ENCODE assay signal across 13 cellular contexts in the genomic region with DNA sequence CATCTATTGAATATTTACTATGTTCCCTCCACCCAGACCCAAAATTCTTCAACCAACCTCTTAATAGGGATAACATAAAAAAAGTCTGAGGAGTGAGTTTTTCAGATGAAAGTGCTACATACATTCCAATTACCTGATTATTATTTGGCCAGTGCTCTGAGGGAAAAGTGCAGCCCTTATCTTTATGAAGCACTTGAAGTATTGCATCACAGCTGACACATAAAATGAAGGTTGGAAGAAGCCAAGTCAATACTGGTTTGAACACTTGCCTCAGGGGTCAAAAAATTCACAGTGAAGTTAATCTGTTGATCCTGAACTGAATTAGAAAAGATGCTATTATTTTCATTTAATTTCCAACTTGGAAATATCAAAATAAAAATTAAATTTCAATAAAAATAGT.
DNase-seq lines count a peak whose midpoint lies in the region; ATAC-seq, FAIRE-seq and TF ChIP-seq lines count a peak whose summit lies in the region.
"Had no signal": no experiment of that assay in that cellular context is flagged by ENCODE, and none has a peak within 500 bp of the region (broad histone marks: within the 10 kb centered on the region; RNA-seq: fewer than 3 reads in every experiment).

No MANE protein-coding gene starts in this region.

- H3K27me3 ChIP-seq in right atrium auricular region: no peaks in the 10 kb centered on the region
- no peaks in the 10 kb centered on the region for H3K27me3 ChIP-seq in small intestine (ENCODE audit: control insufficient read depth in 2 of 2, insufficient read depth in 2 of 2, low read length in 2 of 2)
- H3K27me3 ChIP-seq in gastrocnemius medialis: no peaks in the 10 kb centered on the region
- H3K27me3 ChIP-seq: esophagus squamous epithelium had no signal

- ATAC-seq in Right ventricle myocardium inferior (peak; percentile 58), GM18498 (IDR thresholded peaks at IDR 0.05; ENCODE audit: unreplicated experiment) (no peak), gastrocnemius medialis (no peak)

- TF ChIP-seq CTCF in right atrium auricular region (IDR thresholded peaks at IDR 0.05): no peak
- no peak for TF ChIP-seq CTCF in gastrocnemius medialis (IDR thresholded peaks at IDR 0.05 in 4 of 5, conservative IDR thresholded peaks at IDR 0.05 in 1 of 5)

- intact Hi-C loops in Right ventricle myocardium inferior (cut with DNase I): no loop called here
- intact Hi-C loops in gastrocnemius medialis (cut with DNase I; ENCODE audit: low total_unique reads): no loop called here

- DNase-seq in Right ventricle myocardium inferior (ENCODE audit: missing footprints) (no peak), right atrium auricular region (ENCODE audit: low spot score) (no peak), RPMI7951 (ENCODE audit: low read depth) (peak; percentile 37), small intestine (peak; percentile 87), caudate nucleus (lab: John Stamatoyannopoulos, UW) (no peak), gastrocnemius medialis (no peak)
- DNase-seq: esophagus squamous epithelium, H7, immature natural killer cell, Karpas-422, NCI-H2227 treated with DMSO at 0.1 percent for 48 hours had no signal

- peak overlapping the region in 1 of 2 donors; percentile 10 for H3K27ac ChIP-seq in right atrium auricular region
- no peak overlapping the region for H3K27ac ChIP-seq in small intestine (ENCODE audit: low read depth in 1 of 2, low read length in 1 of 2)
- no peak overlapping the region for H3K27ac ChIP-seq in caudate nucleus (ENCODE audit: low read depth, low read length)
- no peak overlapping the region for H3K27ac ChIP-seq in gastrocnemius medialis
- H3K27ac ChIP-seq: esophagus squamous epithelium had no signal

- H3K4me1 ChIP-seq in right atrium auricular region (peaks cover 0 to 42% of the 10 kb centered on the region in 2 donors), small intestine (ENCODE audit: control insufficient read depth in 2 of 2, insufficient read depth in 1 of 2, low read depth in 1 of 2, low read length in 1 of 2) (peaks cover 0 to 3% of the 10 kb centered on the region in 2 donors), gastrocnemius medialis (peaks cover 26 to 42% of the 10 kb centered on the region in 2 donors)

- no peak for TF ChIP-seq POLR2A in gastrocnemius medialis (IDR thresholded peaks at IDR 0.05)

- H3K9me3 ChIP-seq in right atrium auricular region (no peaks in the 10 kb centered on the region), small intestine (ENCODE audit: control insufficient read depth, low read depth) (no peaks in the 10 kb centered on the region), gastrocnemius medialis (no peaks in the 10 kb centered on the region)
- H3K9me3 ChIP-seq: esophagus squamous epithelium had no signal

- H3K4me3 ChIP-seq in right atrium auricular region (no peak overlapping the region), small intestine (ENCODE audit: low read depth in 1 of 2, low read length in 2 of 2) (no peak overlapping the region), gastrocnemius medialis (no peak overlapping the region)
- H3K4me3 ChIP-seq: esophagus squamous epithelium had no signal

- H3K36me3 ChIP-seq in right atrium auricular region: no peaks in the 10 kb centered on the region
- H3K36me3 ChIP-seq in small intestine (ENCODE audit: control insufficient read depth in 2 of 2, insufficient read depth in 2 of 2, low read length in 2 of 2): no peaks in the 10 kb centered on the region
- no peaks in the 10 kb centered on the region for H3K36me3 ChIP-seq in gastrocnemius medialis
- H3K36me3 ChIP-seq: esophagus squamous epithelium had no signal

- FAIRE-seq in endometrium (lab: Jason Lieb, UNC) (peak; percentile 76), small intestine (lab: Jason Lieb, UNC) (no peak)

- in situ Hi-C loops in gastrocnemius medialis (cut with MboI; ENCODE audit: low sequenced_read_pairs in 4 of 4): loop anchor here in 1 of 4 donors (25.0 kb wide), 1 partner anchor 365 kb away; no protein-coding TSS in a partner anchor

Comparison
In these comparisons a context has a peak if more than half of its experiments do, and no peak if none do; other contexts are left out.
1. DNase-seq: peak in RPMI7951 (single experiment) and small intestine (single experiment); none in Right ventricle myocardium inferior (single experiment), right atrium auricular region (single experiment), caudate nucleus (0 of 61) and gastrocnemius medialis (0 of 2).